Comparison of ENCODE assay signal across 15 cellular contexts in genomic region chr22:31739795-31740201, GRCh38. TPM values are rescaled to one million over a fixed set of nuclear protein-coding genes. Genes with fewer than 3 reads are reported as not detected.
A peak's percentile ranks its signal among the peaks of the same experiment; 100 is the strongest.
DNase-seq lines count a peak whose midpoint lies in the region; ATAC-seq, FAIRE-seq and TF ChIP-seq lines count a peak whose summit lies in the region.
"Had no signal": no experiment of that assay in that cellular context is flagged by ENCODE, and none has a peak within 500 bp of the region (broad histone marks: within the 10 kb centered on the region; RNA-seq: fewer than 3 reads in every experiment).

No MANE protein-coding gene starts in this region.

- peaks cover 7 to 10% of the 10 kb centered on the region in 2 experiments; a peak in 2 of 4 replicates for H3K36me3 ChIP-seq in HCT116 (ENCODE audit: control insufficient read depth in 1 of 2, insufficient read depth in 2 of 2, low read length in 2 of 2)
- peaks cover 0 to 77% (median 4%) of the 10 kb centered on the region in 9 donors for H3K36me3 ChIP-seq in heart right ventricle
- H3K36me3 ChIP-seq in pancreas, result no peaks in the 10 kb centered on the region

- DNase-seq in HCT116 (ENCODE audit: low read depth, low spot score), result no peak
- DNase-seq in RWPE1 (ENCODE audit: low spot score), result no peak
- DNase-seq in heart right ventricle, result no peak
- DNase-seq in pancreas, result peak in 1 of 6 donors; percentile 63
- no peak for DNase-seq in mesenteric fat pad (ENCODE audit: low spot score)
- DNase-seq in DMS114 treated with DMSO at 0.1 percent for 48 hours (lab: John Stamatoyannopoulos, UW; ENCODE audit: unreplicated experiment), result no peak
- DNase-seq: activated CD4-positive, CD25-positive, alpha-beta regulatory T cell treated with anti-CD3 and anti-CD28 coated beads, Interleukin-2, amount 50 U/mL, for 72 hours; activated CD8-positive, alpha-beta memory T cell treated with anti-CD3 and anti-CD28 coated beads, Interleukin-2, amount 50 U/mL, for 4 hours; activated naive CD4-positive, alpha-beta T cell treated with anti-CD3 and anti-CD28 coated beads, Interleukin-2, amount 10 ng/mL, durations not matched to agents 7 days and 5 days; glutamatergic neuron; midbrain; NCI-H187; stimulated activated CD4-positive, alpha-beta T cell treated with anti-CD3 and anti-CD28 coated beads, Interleukin-2, amount 100 ng/mL, for 48 hours; substantia nigra had no signal

- H3K9me2 ChIP-seq in HCT116 (ENCODE audit: insufficient read depth), result no peaks in the 10 kb centered on the region

- no peaks in the 10 kb centered on the region for H4K20me1 ChIP-seq in HCT116 (ENCODE audit: insufficient read depth)

- ATAC-seq in HCT116, result no peak
- ATAC-seq in heart right ventricle, result peak; percentile 31 to 81 (median 52)
- peak; percentile 87 to 95 (median 91) for ATAC-seq in pancreas
- ATAC-seq in GM19463 (IDR thresholded peaks at IDR 0.05; ENCODE audit: unreplicated experiment), result no peak

- no peak overlapping the region for H3K9ac ChIP-seq in HCT116 (ENCODE audit: low read length)

- 46 to 48% methylated on average over 2 of the region's 2 CpGs for WGBS in heart right ventricle, 2 donors
- 22 to 31% methylated on average over 2 of the region's 2 CpGs for WGBS in pancreas, 2 donors

- H3K4me1 ChIP-seq in HCT116 (ENCODE audit: control insufficient read depth in 1 of 2, insufficient read depth in 2 of 2, low read length in 2 of 2) (peaks cover 6 to 28% of the 10 kb centered on the region in 2 experiments; a peak in 3 of 4 replicates), heart right ventricle (peaks cover 0 to 39% (median 24%) of the 10 kb centered on the region in 9 donors), pancreas (peaks cover 0 to 21% (median 5%) of the 10 kb centered on the region in 3 donors)

- POLR2A ChIA-PET in HCT116 (lab: Charles Lee) (no interaction called here), RWPE1 (lab: Yijun Ruan, JAX; ENCODE audit: low non-redundant PET) (no interaction called here)

- TF ChIP-seq RAD21 in HCT116 (IDR thresholded peaks at IDR 0.05; ENCODE audit: low read depth), result no peak

- FAIRE-seq in pancreas (lab: Jason Lieb, UNC), result no peak

- RAD21 ChIA-PET in HCT116 (lab: Charles Lee; ENCODE audit: low non-redundant PET in 1 of 2, low total read pairs in 2 of 2, uncharacterized antibody in 2 of 2, unreplicated experiment in 2 of 2), result no interaction called here

- no peak for TF ChIP-seq CTCF in HCT116 (IDR thresholded peaks at IDR 0.05 in 2 of 3, conservative IDR thresholded peaks at IDR 0.05 in 1 of 3; ENCODE audit: borderline replicate concordance in 1 of 3, insufficient read depth in 1 of 3, low read depth in 2 of 3, low read length in 2 of 3)
- no peak for TF ChIP-seq CTCF in RWPE1 (conservative IDR thresholded peaks at IDR 0.05; ENCODE audit: low read depth)
- no peak for TF ChIP-seq CTCF in heart right ventricle (IDR thresholded peaks at IDR 0.05)
- TF ChIP-seq CTCF in pancreas (IDR thresholded peaks at IDR 0.05), result no peak

- H3K9me3 ChIP-seq in HCT116 (ENCODE audit: control insufficient read depth in 1 of 2, insufficient read depth in 1 of 2, low read depth in 1 of 2, low read length in 2 of 2) (no peaks in the 10 kb centered on the region), heart right ventricle (no peaks in the 10 kb centered on the region), pancreas (no peaks in the 10 kb centered on the region)

- no peaks in the 10 kb centered on the region for H3K27me3 ChIP-seq in HCT116 (ENCODE audit: insufficient read depth, low read length)
- no peaks in the 10 kb centered on the region for H3K27me3 ChIP-seq in heart right ventricle
- no peaks in the 10 kb centered on the region for H3K27me3 ChIP-seq in pancreas

- TF ChIP-seq POLR2A in HCT116 (IDR thresholded peaks at IDR 0.05; ENCODE audit: borderline replicate concordance, extremely low read depth, insufficient read depth, insufficient read length), result no peak

- no peak overlapping the region for H3K27ac ChIP-seq in HCT116 (ENCODE audit: low read depth, low read length)
- H3K27ac ChIP-seq in RWPE1, result peak overlapping the region; percentile 45
- peak overlapping the region in 2 of 10 donors; percentile 7 to 48 for H3K27ac ChIP-seq in heart right ventricle
- H3K27ac ChIP-seq in pancreas, result peak overlapping the region in 3 of 4 donors; percentile 22 to 52 (median 33)

- BruUV-seq in HCT116 (replicated peaks; lab: Mats Ljungman, UMichigan), result no TSS peak

- CTCF ChIA-PET in HCT116 (lab: Charles Lee) (no interaction called here), RWPE1 (lab: Yijun Ruan, JAX) (interaction anchor here (0.8 kb wide), 1 partner anchor 9 kb away, joined by 3 read pairs; no protein-coding TSS in a partner anchor)

- peak overlapping the region; percentile 59; the same call in 1 of the 2 replicates for H3K4me2 ChIP-seq in HCT116 (ENCODE audit: low read length)

- intact Hi-C loops in HCT116 (cut with micrococcal nuclease), result no loop called here
- intact Hi-C loops in heart right ventricle (cut with DNase I), result loop anchor here in 2 of 10 donors (10.0 kb wide), 2 partner anchors 65 to 205 kb away; partner anchors contain the start of gene YWHAH (in 1 of the 2)
- intact Hi-C loops in pancreas (cut with DNase I), result no loop called here

- peaks cover 89% of the 10 kb centered on the region for H3K79me2 ChIP-seq in HCT116 (ENCODE audit: insufficient read depth, low read length)

- no peak overlapping the region for H3K4me3 ChIP-seq in HCT116 (replicated peaks in 1 of 2; ENCODE audit: low read depth in 1 of 2, low read length in 2 of 2)
- H3K4me3 ChIP-seq in heart right ventricle, result no peak overlapping the region
- no peak overlapping the region for H3K4me3 ChIP-seq in pancreas

- H2AFZ ChIP-seq in HCT116 (ENCODE audit: low read depth, low read length, poor library complexity, severe bottlenecking), result no peak overlapping the region

TF ChIP-seq in HCT116, 20 proteins besides CTCF, POLR2A, EP300 and RAD21:
- TF ChIP-seq MAX (IDR thresholded peaks at IDR 0.05) (no peak), POLR2AphosphoS5 (IDR thresholded peaks at IDR 0.05; ENCODE audit: low read depth, low read length) (no peak), EGR1 (IDR thresholded peaks at IDR 0.05; ENCODE audit: low read depth) (no peak), SRF (IDR thresholded peaks at IDR 0.05; ENCODE audit: low read depth) (no peak), EZH2 (IDR thresholded peaks at IDR 0.05) (no peak), ATF3 (IDR thresholded peaks at IDR 0.05) (no peak), SIN3A (IDR thresholded peaks at IDR 0.05; ENCODE audit: low read depth) (no peak), CEBPB (IDR thresholded peaks at IDR 0.05; ENCODE audit: low read depth) (no peak), ZNF274 (IDR thresholded peaks at IDR 0.05; ENCODE audit: low read depth, low read length) (no peak), YY1 (IDR thresholded peaks at IDR 0.05; ENCODE audit: extremely low read depth, insufficient replicate concordance, low read depth, low read length) (no peak), FOSL1 (IDR thresholded peaks at IDR 0.05; ENCODE audit: low read depth) (no peak), EZH2phosphoT487 (IDR thresholded peaks at IDR 0.05; ENCODE audit: borderline replicate concordance) (no peak)

RNA-seq across cellular contexts. Expression of gene PRR14L, which starts 10.1 kb away (rescaled TPM):
- total RNA-seq in HCT116 (2021; ENCODE audit: unreplicated experiment) (61.5 TPM), heart right ventricle (10 to 100 TPM; 10.9 to 19.6 (median 17.3) TPM), pancreas (10 to 100 TPM; 16.3 to 32.8 (median 19.3) TPM), mesenteric fat pad (39.7 TPM)
- 11.2 and 13.1 TPM in 2 replicates for polyA plus RNA-seq in HCT116 (2012)
- polyA plus RNA-seq in heart right ventricle (1 to 10 TPM; 4.0 to 9.4 TPM), pancreas (1 to 10 TPM; 5.3 to 7.0 TPM)

RNA-seq across cellular contexts. Expression of gene DEPDC5, which starts 14.0 kb away (rescaled TPM):
- total RNA-seq in HCT116 (2021; ENCODE audit: unreplicated experiment) (35.0 TPM), heart right ventricle (10 to 100 TPM; 11.1 to 19.1 (median 15.1) TPM), pancreas (10 to 100 TPM in 1 of 6 donors, 1 to 10 TPM in 5; 5.9 to 17.2 (median 9.0) TPM), mesenteric fat pad (24.7 TPM)
- polyA plus RNA-seq in HCT116 (2012), result 11.3 and 14.1 TPM in 2 replicates
- polyA plus RNA-seq in heart right ventricle (1 to 10 TPM; 6.2 to 7.8 TPM), pancreas (10 to 100 TPM in 1 of 2 donors, 1 to 10 TPM in 1; 7.7 to 10.1 TPM)

Comparison
In these comparisons a context has a peak if more than half of its experiments do, and no peak if none do; other contexts are left out.
1. ATAC-seq: peak in heart right ventricle (8 of 8) and pancreas (4 of 4); none in HCT116 (single experiment) and GM19463 (single experiment).